8 cellular contexts compared by ENCODE assay signal in the genomic region with DNA sequence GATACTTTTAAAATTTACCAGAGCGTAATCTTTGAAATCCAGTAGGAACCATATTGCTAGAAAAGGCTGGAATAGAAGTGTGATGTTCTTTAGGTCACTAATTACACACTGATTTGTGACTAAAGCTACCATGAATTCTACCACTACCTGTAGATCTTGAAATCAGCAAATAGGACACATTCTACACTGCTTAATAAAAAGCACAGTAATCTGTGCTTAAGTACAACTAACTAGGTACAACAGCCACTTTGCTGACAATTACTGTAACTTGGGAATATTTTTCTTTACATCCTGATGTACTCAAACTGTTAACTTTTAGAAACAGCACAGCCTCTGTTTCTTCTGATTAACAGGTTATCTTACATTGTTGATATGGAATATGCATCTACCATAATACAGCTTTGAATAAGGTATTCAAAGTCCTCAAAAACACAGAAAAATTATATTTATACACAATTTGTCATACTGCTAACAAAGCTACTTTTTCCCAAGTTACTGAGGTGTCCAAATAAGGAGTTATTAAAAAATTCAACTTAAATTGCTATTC. TPM values are rescaled to one million over a fixed set of nuclear protein-coding genes. Genes with fewer than 3 reads are reported as not detected.
A peak's percentile ranks its signal among the peaks of the same experiment; 100 is the strongest.
DNase-seq lines count a peak whose midpoint lies in the region; ATAC-seq and TF ChIP-seq lines count a peak whose summit lies in the region.
"Not testable (repeated sequence)": the region's sequence is repeated elsewhere in the genome, so short reads cannot be mapped to it uniquely, and the experiment has no call there.

No MANE protein-coding gene starts in this region.

- not testable (repeated sequence) for H3K27me3 ChIP-seq in CD4-positive, CD25-positive, alpha-beta regulatory T cell (ENCODE audit: control insufficient read depth, insufficient read depth, low read length); HUES48 (ENCODE audit: control insufficient read depth, insufficient read depth, low read length); Peyer's patch; cardiac muscle cell; tibial nerve

- H3K27me3 Mint-ChIP-seq in CD4-positive, CD25-positive, alpha-beta regulatory T cell; activated CD8-positive, alpha-beta T cell treated with anti-CD3 and anti-CD28 coated beads for 36 hours; activated naive CD8-positive, alpha-beta T cell treated with anti-CD3 and anti-CD28 coated beads, Interleukin-2, amount 50 U/mL, for 24 hours; natural killer cell treated with Interleukin-12 subunit alpha and Interleukin-12 subunit beta and Interleukin-15 and Interleukin-18, amount 100 ng/mL, for 72 hours: not testable (repeated sequence)

- peak overlapping the region; percentile 93 to 99 (median 94) for H3K27ac Mint-ChIP-seq in CD4-positive, CD25-positive, alpha-beta regulatory T cell
- peak overlapping the region; percentile 94 for H3K27ac Mint-ChIP-seq in activated CD8-positive, alpha-beta T cell treated with anti-CD3 and anti-CD28 coated beads for 36 hours
- peak overlapping the region; percentile 95 for H3K27ac Mint-ChIP-seq in activated naive CD8-positive, alpha-beta T cell treated with anti-CD3 and anti-CD28 coated beads, Interleukin-2, amount 50 U/mL, for 24 hours
- peak overlapping the region; percentile 92 to 99 for H3K27ac Mint-ChIP-seq in natural killer cell treated with Interleukin-12 subunit alpha and Interleukin-12 subunit beta and Interleukin-15 and Interleukin-18, amount 100 ng/mL, for 72 hours

- peak overlapping the region; percentile 84 to 95 (median 88) for H3K4me3 Mint-ChIP-seq in CD4-positive, CD25-positive, alpha-beta regulatory T cell
- H3K4me3 Mint-ChIP-seq in activated CD8-positive, alpha-beta T cell treated with anti-CD3 and anti-CD28 coated beads for 36 hours = peak overlapping the region; percentile 90
- peak overlapping the region; percentile 73 for H3K4me3 Mint-ChIP-seq in activated naive CD8-positive, alpha-beta T cell treated with anti-CD3 and anti-CD28 coated beads, Interleukin-2, amount 50 U/mL, for 24 hours
- H3K4me3 Mint-ChIP-seq in natural killer cell treated with Interleukin-12 subunit alpha and Interleukin-12 subunit beta and Interleukin-15 and Interleukin-18, amount 100 ng/mL, for 72 hours = peak overlapping the region; percentile 89

- POLR2A ChIA-PET in activated CD8-positive, alpha-beta T cell treated with anti-CD3 and anti-CD28 coated beads for 36 hours (lab: Charles Lee) = interaction anchor here (0.7 kb wide), 1 partner anchor 348 kb away, joined by 4 read pairs; no protein-coding TSS in a partner anchor

- H3K36me3 Mint-ChIP-seq in CD4-positive, CD25-positive, alpha-beta regulatory T cell; natural killer cell treated with Interleukin-12 subunit alpha and Interleukin-12 subunit beta and Interleukin-15 and Interleukin-18, amount 100 ng/mL, for 72 hours: not testable (repeated sequence)
- H3K36me3 Mint-ChIP-seq in activated CD8-positive, alpha-beta T cell treated with anti-CD3 and anti-CD28 coated beads for 36 hours (ENCODE audit: low read depth) = peaks cover 35% of the 10 kb centered on the region
- H3K36me3 Mint-ChIP-seq in activated naive CD8-positive, alpha-beta T cell treated with anti-CD3 and anti-CD28 coated beads, Interleukin-2, amount 50 U/mL, for 24 hours (ENCODE audit: low read depth) = peaks cover 12% of the 10 kb centered on the region

- H3K4me1 Mint-ChIP-seq in CD4-positive, CD25-positive, alpha-beta regulatory T cell = peaks cover 34 to 71% (median 58%) of the 10 kb centered on the region in 4 donors
- H3K4me1 Mint-ChIP-seq in activated CD8-positive, alpha-beta T cell treated with anti-CD3 and anti-CD28 coated beads for 36 hours (ENCODE audit: low read depth) = peaks cover 51% of the 10 kb centered on the region
- peaks cover 72% of the 10 kb centered on the region for H3K4me1 Mint-ChIP-seq in activated naive CD8-positive, alpha-beta T cell treated with anti-CD3 and anti-CD28 coated beads, Interleukin-2, amount 50 U/mL, for 24 hours
- peaks cover 47 to 83% of the 10 kb centered on the region in 2 donors for H3K4me1 Mint-ChIP-seq in natural killer cell treated with Interleukin-12 subunit alpha and Interleukin-12 subunit beta and Interleukin-15 and Interleukin-18, amount 100 ng/mL, for 72 hours (ENCODE audit: low read depth in 2 of 2)

- H3K27ac ChIP-seq in CD4-positive, CD25-positive, alpha-beta regulatory T cell (ENCODE audit: insufficient read depth, low read length, poor library complexity, severe bottlenecking) = peak overlapping the region; percentile 90
- H3K27ac ChIP-seq in HUES48 (ENCODE audit: low read depth, low read length) = peak overlapping the region; percentile 26
- H3K27ac ChIP-seq in Peyer's patch = peak overlapping the region in 3 of 4 donors; percentile 66 to 75 (median 74)
- H3K27ac ChIP-seq in cardiac muscle cell = peak overlapping the region; percentile 65
- H3K27ac ChIP-seq in tibial nerve = peak overlapping the region in 3 of 4 donors; percentile 20 to 83 (median 56)

- TF ChIP-seq POLR2A in Peyer's patch (IDR thresholded peaks at IDR 0.05); tibial nerve (IDR thresholded peaks at IDR 0.05): not testable (repeated sequence)

- H3K36me3 ChIP-seq in CD4-positive, CD25-positive, alpha-beta regulatory T cell (ENCODE audit: control insufficient read depth, insufficient read depth, low read length); HUES48 (ENCODE audit: control insufficient read depth, insufficient read depth, low read length); Peyer's patch; cardiac muscle cell; tibial nerve: not testable (repeated sequence)

- H3K9me3 Mint-ChIP-seq in CD4-positive, CD25-positive, alpha-beta regulatory T cell; activated CD8-positive, alpha-beta T cell treated with anti-CD3 and anti-CD28 coated beads for 36 hours; activated naive CD8-positive, alpha-beta T cell treated with anti-CD3 and anti-CD28 coated beads, Interleukin-2, amount 50 U/mL, for 24 hours; natural killer cell treated with Interleukin-12 subunit alpha and Interleukin-12 subunit beta and Interleukin-15 and Interleukin-18, amount 100 ng/mL, for 72 hours: not testable (repeated sequence)

- intact Hi-C loops in activated CD8-positive, alpha-beta T cell treated with anti-CD3 and anti-CD28 coated beads for 36 hours (cut with micrococcal nuclease) = not testable (repeated sequence)

- not testable (repeated sequence) for DNase-seq in CD4-positive, CD25-positive, alpha-beta regulatory T cell; Peyer's patch; activated CD8-positive, alpha-beta T cell treated with anti-CD3 and anti-CD28 coated beads for 36 hours; activated naive CD8-positive, alpha-beta T cell treated with anti-CD3 and anti-CD28 coated beads, Interleukin-2, amount 50 U/mL, for 24 hours; cardiac muscle cell (ENCODE audit: low read depth in 1 of 2, low spot score in 1 of 2); natural killer cell treated with Interleukin-12 subunit alpha and Interleukin-12 subunit beta and Interleukin-15 and Interleukin-18, amount 100 ng/mL, for 72 hours (ENCODE audit: low spot score); tibial nerve (ENCODE audit: low spot score in 2 of 2)

- TF ChIP-seq CTCF in Peyer's patch (IDR thresholded peaks at IDR 0.05); activated CD8-positive, alpha-beta T cell treated with anti-CD3 and anti-CD28 coated beads for 36 hours (IDR thresholded peaks at IDR 0.05); cardiac muscle cell (IDR thresholded peaks at IDR 0.05; ENCODE audit: low read depth, low read length); tibial nerve (IDR thresholded peaks at IDR 0.05): not testable (repeated sequence)

- H3K4me1 ChIP-seq in CD4-positive, CD25-positive, alpha-beta regulatory T cell (ENCODE audit: control insufficient read depth, insufficient read depth, low read length, poor library complexity, severe bottlenecking) = peaks cover 52% of the 10 kb centered on the region
- H3K4me1 ChIP-seq in HUES48 (ENCODE audit: control insufficient read depth, insufficient read depth, low read length) = peaks cover 60% of the 10 kb centered on the region
- peaks cover 0 to 39% (median 7%) of the 10 kb centered on the region in 4 donors for H3K4me1 ChIP-seq in Peyer's patch
- peaks cover 51% of the 10 kb centered on the region for H3K4me1 ChIP-seq in cardiac muscle cell (ENCODE audit: low read depth)
- peaks cover 0 to 64% (median 42%) of the 10 kb centered on the region in 4 donors for H3K4me1 ChIP-seq in tibial nerve

- peak overlapping the region; percentile 87 for H3K4me3 ChIP-seq in CD4-positive, CD25-positive, alpha-beta regulatory T cell (ENCODE audit: low read depth, low read length)
- not testable (repeated sequence) for H3K4me3 ChIP-seq in HUES48 (ENCODE audit: low read depth, low read length); Peyer's patch; tibial nerve
- peak overlapping the region; percentile 4 for H3K4me3 ChIP-seq in cardiac muscle cell

- H3K9ac ChIP-seq in HUES48 (ENCODE audit: low read depth, low read length) = not testable (repeated sequence)

- not testable (repeated sequence) for H3K9me3 ChIP-seq in CD4-positive, CD25-positive, alpha-beta regulatory T cell (ENCODE audit: control insufficient read depth in 2 of 2, low read length in 2 of 2); HUES48 (ENCODE audit: control insufficient read depth, insufficient read depth, low read length); Peyer's patch; cardiac muscle cell (ENCODE audit: low read depth); tibial nerve

- 97 to 100% methylated on average over 1 of the region's 1 CpG for WGBS in tibial nerve, 2 donors

- TF ChIP-seq EP300 in tibial nerve (IDR thresholded peaks at IDR 0.05) = not testable (repeated sequence)

- CTCF ChIA-PET in activated CD8-positive, alpha-beta T cell treated with anti-CD3 and anti-CD28 coated beads for 36 hours (lab: Charles Lee) = interaction anchor here (1.2 kb wide), 1 partner anchor 353 kb away, joined by 3 read pairs; no protein-coding TSS in a partner anchor

- not testable (repeated sequence) for ATAC-seq in CD4-positive, CD25-positive, alpha-beta regulatory T cell (ENCODE audit: low read depth in 2 of 2); activated CD8-positive, alpha-beta T cell treated with anti-CD3 and anti-CD28 coated beads for 36 hours; activated naive CD8-positive, alpha-beta T cell treated with anti-CD3 and anti-CD28 coated beads, Interleukin-2, amount 50 U/mL, for 24 hours; natural killer cell treated with Interleukin-12 subunit alpha and Interleukin-12 subunit beta and Interleukin-15 and Interleukin-18, amount 100 ng/mL, for 72 hours

RNA-seq across cellular contexts. Expression of a gene that starts 6.4 kb away (rescaled TPM):
- total RNA-seq in CD4-positive, CD25-positive, alpha-beta regulatory T cell = 70.9 TPM
- polyA plus RNA-seq in CD4-positive, CD25-positive, alpha-beta regulatory T cell = 10 to 100 TPM; 15.6 to 28.6 (median 17.5) TPM
- total RNA-seq in Peyer's patch = 10 to 100 TPM; 23.3 to 59.4 (median 43.4) TPM
- 10 to 100 TPM; 51.3 to 51.8 TPM for total RNA-seq in activated CD8-positive, alpha-beta T cell treated with anti-CD3 and anti-CD28 coated beads for 36 hours
- total RNA-seq in cardiac muscle cell = 16.7 and 26.3 TPM in 2 replicates
- 6.1 and 10.3 TPM in 2 replicates for polyA plus RNA-seq in cardiac muscle cell
- 10 to 100 TPM; 39.9 to 48.0 TPM for total RNA-seq in natural killer cell treated with Interleukin-12 subunit alpha and Interleukin-12 subunit beta and Interleukin-15 and Interleukin-18, amount 100 ng/mL, for 72 hours
- 10 to 100 TPM; 21.4 to 24.3 (median 23.1) TPM for total RNA-seq in tibial nerve

Comparison
In these comparisons a context has a peak if more than half of its experiments do, and no peak if none do; other contexts are left out.
1. H3K27ac ChIP-seq: peak in every context shown above with its lines; median percentile 90 in CD4-positive, CD25-positive, alpha-beta regulatory T cell; 74 in Peyer's patch; 65 in cardiac muscle cell; 56 in tibial nerve; 26 in HUES48.